In genomic region chr12:60112063-60112462, GRCh38 we compare ENCODE assay signal across 2 cellular contexts.
A peak's percentile ranks its signal among the peaks of the same experiment; 100 is the strongest.
TF ChIP-seq lines count a peak whose summit lies in the region.

No MANE protein-coding gene starts in this region.

TF ChIP-seq in IMR-90, 13 proteins besides CTCF, POLR2A, EP300 and RAD21:
- TF ChIP-seq CEBPB (IDR thresholded peaks at IDR 0.05; ENCODE audit: low read depth, low read length) (peak; percentile 56), RFX5 (IDR thresholded peaks at IDR 0.05; ENCODE audit: low read depth, low read length) (no peak)

TF ChIP-seq in H1, 55 proteins besides CTCF, POLR2A, EP300 and RAD21:
- TF ChIP-seq CEBPB (IDR thresholded peaks at IDR 0.05; ENCODE audit: low read depth, low read length) (peak; percentile 40; the same call in 1 of the 2 replicates), EGR1 (IDR thresholded peaks at IDR 0.05; ENCODE audit: borderline replicate concordance, low read depth, low read length) (no peak)
